ENCODE assay signal across 7 cellular contexts in genomic region chr6:42405025-42405424, GRCh38. TPM values are rescaled to one million over a fixed set of nuclear protein-coding genes. Genes with fewer than 3 reads are reported as not detected.
DNase-seq lines count a peak whose midpoint lies in the region; ATAC-seq and TF ChIP-seq lines count a peak whose summit lies in the region.

No MANE protein-coding gene starts in this region.

- TF ChIP-seq CTCF in GM23338 (conservative IDR thresholded peaks at IDR 0.05; ENCODE audit: low read depth in 2 of 2) (no peak), psoas muscle (IDR thresholded peaks at IDR 0.05) (no peak), tibial artery (IDR thresholded peaks at IDR 0.05) (no peak), coronary artery (IDR thresholded peaks at IDR 0.05) (no peak)

- ATAC-seq in GM23338 (peak; percentile 38), T-cell (replicated peaks in 1 of 4) (peak in 1 of 4 experiments; percentile 25), psoas muscle (peak in 3 of 4 donors; percentile 32 to 50 (median 50)), GM18498 (IDR thresholded peaks at IDR 0.05; ENCODE audit: unreplicated experiment) (no peak)

- H3K4me1 Mint-ChIP-seq in GM23338 (peaks cover 70% of the 10 kb centered on the region), T-cell (peaks cover 79 to 85% (median 81%) of the 10 kb centered on the region in 3 donors)

- H4K20me1 ChIP-seq in GM23338 (replicated peaks; ENCODE audit: insufficient read depth): peaks cover 73% of the 10 kb centered on the region

- no peaks in the 10 kb centered on the region for H3K9me3 ChIP-seq in psoas muscle
- H3K9me3 ChIP-seq in tibial artery: no peaks in the 10 kb centered on the region

- H3K27ac ChIP-seq in GM23338 (ENCODE audit: low read depth) (peak overlapping the region; percentile 43), psoas muscle (peak overlapping the region; percentile 46), tibial artery (no peak overlapping the region), coronary artery (peak overlapping the region in 1 of 2 donors; percentile 30)

- H3K4me3 Mint-ChIP-seq in GM23338 (no peak overlapping the region), T-cell (peak overlapping the region in 2 of 3 donors; percentile 1 to 79)

- no peak overlapping the region for H2AFZ ChIP-seq in GM23338

- H3K4me3 ChIP-seq in GM23338 (peak overlapping the region; percentile 6; the same call in 1 of the 2 replicates), psoas muscle (no peak overlapping the region), tibial artery (no peak overlapping the region), coronary artery (no peak overlapping the region)

- peaks cover 18% of the 10 kb centered on the region for H3F3A ChIP-seq in GM23338 (replicated peaks; ENCODE audit: low read depth)

- DNase-seq in GM23338 (ENCODE audit: low spot score): peak; percentile 51
- no peak for DNase-seq in T-cell
- peak; percentile 70 for DNase-seq in fibroblast of peridontal ligament (ENCODE audit: extremely low read depth)
- DNase-seq in psoas muscle: no peak
- no peak for DNase-seq in tibial artery
- no peak for DNase-seq in coronary artery (ENCODE audit: low spot score)

- H3K4me1 ChIP-seq in GM23338 (ENCODE audit: insufficient read depth) (peaks cover 69% of the 10 kb centered on the region), psoas muscle (no peaks in the 10 kb centered on the region), tibial artery (no peaks in the 10 kb centered on the region)

- H3K27me3 ChIP-seq in GM23338 (ENCODE audit: insufficient read depth) (no peaks in the 10 kb centered on the region), psoas muscle (ENCODE audit: insufficient read depth in 3 of 3, low read length in 2 of 3) (no peaks in the 10 kb centered on the region), tibial artery (no peaks in the 10 kb centered on the region)

- peaks cover 82% of the 10 kb centered on the region for H3K79me2 ChIP-seq in GM23338 (replicated peaks; ENCODE audit: insufficient read depth)

- H3K9me2 ChIP-seq in GM23338 (ENCODE audit: insufficient read depth): no peaks in the 10 kb centered on the region

- H3K27ac Mint-ChIP-seq in GM23338 (peak overlapping the region; percentile 71), T-cell (peak overlapping the region; percentile 92 to 95)

- H3K36me3 ChIP-seq in GM23338 (ENCODE audit: insufficient read depth) (no peaks in the 10 kb centered on the region), psoas muscle (ENCODE audit: insufficient read depth in 1 of 2, low read depth in 1 of 2) (no peaks in the 10 kb centered on the region), tibial artery (no peaks in the 10 kb centered on the region)

- POLR2A ChIA-PET in T-cell (lab: Charles Lee): no interaction called here

- intact Hi-C loops in psoas muscle (cut with DNase I) (no loop called here), tibial artery (cut with DNase I; ENCODE audit: low total_unique reads) (no loop called here)

- 43 to 52% (median 44%) methylated on average over 2 of the region's 2 CpGs for WGBS in psoas muscle, 3 donors

- CTCF ChIA-PET in T-cell (lab: Charles Lee): no interaction called here

- H3K27me3 Mint-ChIP-seq in GM23338 (ENCODE audit: insufficient read depth, low read depth, poor library complexity) (peaks cover 6% of the 10 kb centered on the region), T-cell (no peaks in the 10 kb centered on the region)

- H3K36me3 Mint-ChIP-seq in GM23338 (ENCODE audit: low read depth): no peaks in the 10 kb centered on the region; the same call in 2 of the 3 replicates
- H3K36me3 Mint-ChIP-seq in T-cell: peaks cover 3% of the 10 kb centered on the region

- H3K9me3 Mint-ChIP-seq in GM23338 (no peaks in the 10 kb centered on the region), T-cell (no peaks in the 10 kb centered on the region)

- H3K4me2 ChIP-seq in GM23338: peak overlapping the region; percentile 53

TF ChIP-seq in GM23338, 12 proteins besides CTCF, POLR2A, EP300 and RAD21 (continues in another document):
- TF ChIP-seq REST (IDR thresholded peaks at IDR 0.05; ENCODE audit: unreplicated experiment) (no peak), EZH2phosphoT487 (IDR thresholded peaks at IDR 0.05; ENCODE audit: unreplicated experiment) (no peak), EZH2 (IDR thresholded peaks at IDR 0.05; ENCODE audit: low read depth, unreplicated experiment) (no peak), POLR2AphosphoS5 (IDR thresholded peaks at IDR 0.05; ENCODE audit: low read depth) (no peak), ZNF114 (CRISPR knock-in tag; IDR thresholded peaks at IDR 0.05) (no peak), ZNF331 (CRISPR knock-in tag; IDR thresholded peaks at IDR 0.05; ENCODE audit: low read depth) (no peak), JUNB (IDR thresholded peaks at IDR 0.05; ENCODE audit: unreplicated experiment) (no peak), ETS1 (IDR thresholded peaks at IDR 0.05) (no peak), STAT1 (IDR thresholded peaks at IDR 0.05; ENCODE audit: unreplicated experiment) (no peak), NANOG (IDR thresholded peaks at IDR 0.05; ENCODE audit: borderline replicate concordance) (no peak)

RNA-seq across cellular contexts. Expression of gene TRERF1, which starts 46.7 kb away (rescaled TPM):
- 20.5 and 20.6 TPM in 2 replicates for total RNA-seq in GM23338 (2014; rRNA removed; shearing (Covaris generic))
- polyA plus RNA-seq in GM23338 (2016; fragmentation: Nextera tagmentation; extraction: Ambion mirVana): 11.1 and 11.2 TPM in 2 replicates
- 10 to 100 TPM; 20.5 to 52.2 (median 25.6) TPM for total RNA-seq in T-cell
- under 1 TPM; 0.34 to 0.99 (median 0.62) TPM for total RNA-seq in psoas muscle
- under 1 TPM; 0.21 to 0.44 (median 0.33) TPM for polyA plus RNA-seq in psoas muscle

Comparison
In these comparisons a context has a peak if more than half of its experiments do, and no peak if none do; other contexts are left out.
1. DNase-seq: peak in GM23338 (single experiment) and fibroblast of peridontal ligament (single experiment); none in T-cell (0 of 34), psoas muscle (0 of 2), tibial artery (0 of 2) and coronary artery (single experiment).
2. H3K27ac ChIP-seq: peak in GM23338 (single experiment) and psoas muscle (single experiment); none in tibial artery (0 of 2).
3. RNA of gene TRERF1, which starts 46.7 kb away (total RNA-seq): 20.5 to 52.2 TPM in T-cell and 20.5 to 20.6 TPM in GM23338; 0.34 to 0.99 TPM in psoas muscle; every median in the first group is over 10 times any median in the second.